In genomic region chr9:85043248-85043647, GRCh38 we compare ENCODE assay signal across 22 cellular contexts.
"Had no signal": no experiment of that assay in that cellular context is flagged by ENCODE, and none has a peak within 500 bp of the region (broad histone marks: within the 10 kb centered on the region; RNA-seq: fewer than 3 reads in every experiment).

No MANE protein-coding gene starts in this region.

- H3K4me3 Mint-ChIP-seq: activated CD8-positive, alpha-beta T cell treated with anti-CD3 and anti-CD28 coated beads, Interleukin-2, amount 10 ng/mL, durations not matched to agents 7 days and 5 days; activated T-helper 17 cell treated with anti-CD3 and anti-CD28 coated beads, Interleukin-2, amount 50 U/mL, for 72 hours; central memory CD8-positive, alpha-beta T cell; naive thymus-derived CD4-positive, alpha-beta T cell; stimulated activated naive CD8-positive, alpha-beta T cell treated with anti-CD3 and anti-CD28 coated beads, Interleukin-15, Interleukin-2, amounts not matched to agents 100 ng/mL and 50 ng/mL, for 24 hours had no signal

- H3K9me3 ChIP-seq: ascending aorta, colonic mucosa, heart left ventricle, lower lobe of right lung, vagina had no signal

- H3K4me1 ChIP-seq: ascending aorta, colonic mucosa, heart left ventricle, lower lobe of right lung, parathyroid adenoma, vagina had no signal

- H3K36me3 ChIP-seq: ascending aorta, colonic mucosa, heart left ventricle, lower lobe of right lung, vagina had no signal

- H3K27me3 ChIP-seq: ascending aorta, colonic mucosa, vagina had no signal

- H3K36me3 Mint-ChIP-seq: activated naive CD4-positive, alpha-beta T cell treated with anti-CD3 and anti-CD28 coated beads, Interleukin-2, amount 50 U/mL, for 72 hours; naive thymus-derived CD4-positive, alpha-beta T cell had no signal

- H3K4me1 Mint-ChIP-seq: activated T-helper 17 cell treated with anti-CD3 and anti-CD28 coated beads, Interleukin-2, amount 50 U/mL, for 72 hours; central memory CD8-positive, alpha-beta T cell; naive thymus-derived CD4-positive, alpha-beta T cell had no signal

- H3K4me3 ChIP-seq: ascending aorta, colonic mucosa, heart left ventricle, lower lobe of right lung, vagina had no signal

- H2AFZ ChIP-seq: parathyroid adenoma had no signal

- DNase-seq: activated CD4-positive, alpha-beta T cell treated with anti-CD3 and anti-CD28 coated beads, Interleukin-2, amount 50 U/mL, for 1 hour; activated CD8-positive, alpha-beta T cell treated with anti-CD3 and anti-CD28 coated beads, Interleukin-2, amount 10 ng/mL, durations not matched to agents 7 days and 5 days; activated T-cell treated with anti-CD3 and anti-CD28 coated beads, Interleukin-2, amount 50 U/mL, for 1 hour; colonic mucosa; heart left ventricle; left colon; lower lobe of right lung; mesendoderm; naive thymus-derived CD4-positive, alpha-beta T cell; right cardiac atrium; stimulated activated CD4-positive, alpha-beta T cell treated with anti-CD3 and anti-CD28 coated beads, Interleukin-12 subunit alpha, Interleukin-12 subunit beta, amount 100 ng/mL, for 4 hours; T-helper 2 cell; trophoblast cell had no signal

- H3K27ac ChIP-seq: ascending aorta, colonic mucosa, epithelial cell of prostate, heart left ventricle, lower lobe of right lung, parathyroid adenoma, vagina had no signal

- H3K9ac ChIP-seq: parathyroid adenoma had no signal

- FAIRE-seq: islet of Langerhans had no signal

- H3K9me3 Mint-ChIP-seq: activated naive CD4-positive, alpha-beta T cell treated with anti-CD3 and anti-CD28 coated beads, Interleukin-2, amount 50 U/mL, for 72 hours; activated T-helper 17 cell treated with anti-CD3 and anti-CD28 coated beads, Interleukin-2, amount 50 U/mL, for 72 hours; central memory CD8-positive, alpha-beta T cell; stimulated activated naive CD8-positive, alpha-beta T cell treated with anti-CD3 and anti-CD28 coated beads, Interleukin-15, Interleukin-2, amounts not matched to agents 100 ng/mL and 50 ng/mL, for 24 hours had no signal

- ATAC-seq: activated CD8-positive, alpha-beta T cell treated with anti-CD3 and anti-CD28 coated beads, Interleukin-2, amount 10 ng/mL, durations not matched to agents 7 days and 5 days; activated naive CD4-positive, alpha-beta T cell treated with anti-CD3 and anti-CD28 coated beads, Interleukin-2, amount 50 U/mL, for 72 hours; activated T-helper 17 cell treated with anti-CD3 and anti-CD28 coated beads, Interleukin-2, amount 50 U/mL, for 72 hours; heart left ventricle; left colon; lower lobe of right lung; naive thymus-derived CD4-positive, alpha-beta T cell had no signal

- H3K27ac Mint-ChIP-seq: activated CD8-positive, alpha-beta T cell treated with anti-CD3 and anti-CD28 coated beads, Interleukin-2, amount 10 ng/mL, durations not matched to agents 7 days and 5 days; activated naive CD4-positive, alpha-beta T cell treated with anti-CD3 and anti-CD28 coated beads, Interleukin-2, amount 50 U/mL, for 72 hours; activated T-helper 17 cell treated with anti-CD3 and anti-CD28 coated beads, Interleukin-2, amount 50 U/mL, for 72 hours; naive thymus-derived CD4-positive, alpha-beta T cell; stimulated activated naive CD8-positive, alpha-beta T cell treated with anti-CD3 and anti-CD28 coated beads, Interleukin-15, Interleukin-2, amounts not matched to agents 100 ng/mL and 50 ng/mL, for 24 hours had no signal
